ENCODE assay signal across 28 cellular contexts in the genomic region with DNA sequence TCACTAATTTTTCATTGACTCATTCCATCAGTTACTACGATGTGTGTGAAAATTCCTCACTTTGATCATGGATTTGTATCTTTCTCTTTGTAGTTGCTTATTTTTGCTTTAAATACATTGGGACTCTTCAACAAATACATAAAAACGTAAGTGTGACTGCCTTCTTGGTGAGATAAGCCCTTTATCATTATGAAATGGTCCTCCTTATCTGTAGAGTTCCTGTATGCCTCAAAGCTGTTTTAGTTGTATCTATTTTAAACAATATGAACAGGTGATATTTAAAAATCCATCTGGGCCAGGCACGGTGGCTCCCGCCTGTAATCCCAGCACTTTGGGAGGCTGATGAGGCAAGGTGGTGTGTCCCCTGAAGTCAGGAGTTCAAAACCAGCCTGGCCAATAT.
"Had no signal": no experiment of that assay in that cellular context is flagged by ENCODE, and none has a peak within 500 bp of the region (broad histone marks: within the 10 kb centered on the region; RNA-seq: fewer than 3 reads in every experiment).

No MANE protein-coding gene starts in this region.

- DNase-seq: colonic mucosa; cortex of kidney; effector CD8-positive, alpha-beta T cell; effector memory CD8-positive, alpha-beta T cell; endodermal cell; esophagus squamous epithelium; foreskin fibroblast; foreskin melanocyte; gastrocnemius medialis; glutamatergic neuron; head of caudate nucleus; heart right ventricle; hippocampal formation; left colon; left ventricle myocardium superior; lower lobe of right lung; mesenchymal stem cell; mucosa of descending colon; naive B cell; naive thymus-derived CD8-positive, alpha-beta T cell had no signal

- FAIRE-seq: endometrium, islet of Langerhans, keratinocyte had no signal

- ATAC-seq: effector memory CD8-positive, alpha-beta T cell; esophagus mucosa; gastrocnemius medialis; heart right ventricle; left colon; left lobe of liver; left ventricle myocardium superior; lower lobe of right lung; mucosa of descending colon; naive thymus-derived CD8-positive, alpha-beta T cell had no signal

- H3K27ac Mint-ChIP-seq: dendritic cell treated with granulocyte-macrophage colony-stimulating factor and Interleukin-4, amounts not matched to agents 40 ng/mL and 50 ng/mL, for 4 days; endodermal cell; mesothelial cell of epicardium; naive B cell; naive thymus-derived CD8-positive, alpha-beta T cell had no signal

- H3K4me1 Mint-ChIP-seq: endodermal cell, mesothelial cell of epicardium had no signal

- H3K9me3 ChIP-seq: colonic mucosa, esophagus squamous epithelium, gastrocnemius medialis, lower lobe of right lung, mucosa of descending colon had no signal

- H3K36me3 ChIP-seq: colonic mucosa had no signal

- H3K27ac ChIP-seq: colonic mucosa, epithelial cell of prostate, esophagus squamous epithelium, gastrocnemius medialis, lower lobe of right lung had no signal

- H3K27me3 Mint-ChIP-seq: dendritic cell treated with granulocyte-macrophage colony-stimulating factor and Interleukin-4, amounts not matched to agents 40 ng/mL and 50 ng/mL, for 4 days; effector memory CD8-positive, alpha-beta T cell; naive B cell; naive thymus-derived CD8-positive, alpha-beta T cell had no signal

- H3K27me3 ChIP-seq: colonic mucosa, esophagus squamous epithelium, gastrocnemius medialis, heart right ventricle had no signal

- H3K4me1 ChIP-seq: colonic mucosa had no signal

- H3K4me3 ChIP-seq: colonic mucosa, esophagus squamous epithelium, gastrocnemius medialis, heart right ventricle, lower lobe of right lung, mucosa of descending colon had no signal

- H3K4me3 Mint-ChIP-seq: dendritic cell treated with granulocyte-macrophage colony-stimulating factor and Interleukin-4, amounts not matched to agents 40 ng/mL and 50 ng/mL, for 4 days; effector memory CD8-positive, alpha-beta T cell; endodermal cell; mesothelial cell of epicardium; naive B cell; naive thymus-derived CD8-positive, alpha-beta T cell had no signal

- H3K9me3 Mint-ChIP-seq: dendritic cell treated with granulocyte-macrophage colony-stimulating factor and Interleukin-4, amounts not matched to agents 40 ng/mL and 50 ng/mL, for 4 days; effector memory CD8-positive, alpha-beta T cell; endodermal cell had no signal
